Comparison of ENCODE assay signal across 27 cellular contexts in genomic region chr14:49783394-49784010, GRCh38.
"Had no signal": no experiment of that assay in that cellular context is flagged by ENCODE, and none has a peak within 500 bp of the region (broad histone marks: within the 10 kb centered on the region; RNA-seq: fewer than 3 reads in every experiment).

No MANE protein-coding gene starts in this region.

- DNase-seq: colonic mucosa; effector CD8-positive, alpha-beta T cell; endodermal cell; foreskin fibroblast; gastrocnemius medialis; head of caudate nucleus; left cardiac atrium; left lung; mesenchymal stem cell; midbrain; naive thymus-derived CD4-positive, alpha-beta T cell; sigmoid colon; stimulated activated CD4-positive, alpha-beta T cell treated with anti-CD3 and anti-CD28 coated beads, Interleukin-15, amount 100 ng/mL, for 24 hours; stimulated activated CD4-positive, alpha-beta T cell treated with anti-CD3 and anti-CD28 coated beads, Interleukin-2, amount 100 ng/mL, for 48 hours; stimulated activated naive B cell treated with anti-CD40 and anti-IgM and Interleukin-4, amounts not matched to agents 10 μg/mL and 1 μg/mL and 100 μg/mL, for 72 hours; upper lobe of left lung had no signal

- H3K9me3 Mint-ChIP-seq: dendritic cell treated with granulocyte-macrophage colony-stimulating factor and Interleukin-4, amounts not matched to agents 40 ng/mL and 50 ng/mL, for 4 days; endodermal cell; naive thymus-derived CD4-positive, alpha-beta T cell; nephron; neural progenitor cell; stimulated activated naive B cell treated with anti-CD40 and anti-IgM and Interleukin-4, amounts not matched to agents 10 μg/mL and 1 μg/mL and 100 μg/mL, for 72 hours; stimulated activated naive CD8-positive, alpha-beta T cell treated with anti-CD3 and anti-CD28 coated beads, Interleukin-15, Interleukin-2, amounts not matched to agents 100 ng/mL and 50 ng/mL, for 24 hours had no signal

- H3K4me2 ChIP-seq: neural progenitor cell had no signal

- H3K27me3 ChIP-seq: colonic mucosa, gastrocnemius medialis, left lung, neural progenitor cell, sigmoid colon, tibial nerve, upper lobe of left lung had no signal

- ATAC-seq: esophagus mucosa; gastrocnemius medialis; left cardiac atrium; left lung; naive thymus-derived CD4-positive, alpha-beta T cell; stimulated activated naive B cell treated with anti-CD40 and anti-IgM and Interleukin-4, amounts not matched to agents 10 μg/mL and 1 μg/mL and 100 μg/mL, for 72 hours had no signal

- H3K27ac ChIP-seq: colonic mucosa, epithelial cell of prostate, gastrocnemius medialis, left lung, neural progenitor cell, parathyroid adenoma, sigmoid colon, thoracic aorta, tibial nerve, upper lobe of left lung had no signal

- H3K9ac ChIP-seq: neural progenitor cell, parathyroid adenoma had no signal

- H3K4me3 Mint-ChIP-seq: dendritic cell treated with granulocyte-macrophage colony-stimulating factor and Interleukin-4, amounts not matched to agents 40 ng/mL and 50 ng/mL, for 4 days; endodermal cell; naive thymus-derived CD4-positive, alpha-beta T cell; nephron; neural progenitor cell; stimulated activated naive B cell treated with anti-CD40 and anti-IgM and Interleukin-4, amounts not matched to agents 10 μg/mL and 1 μg/mL and 100 μg/mL, for 72 hours; stimulated activated naive CD8-positive, alpha-beta T cell treated with anti-CD3 and anti-CD28 coated beads, Interleukin-15, Interleukin-2, amounts not matched to agents 100 ng/mL and 50 ng/mL, for 24 hours had no signal

- H3K27ac Mint-ChIP-seq: dendritic cell treated with granulocyte-macrophage colony-stimulating factor and Interleukin-4, amounts not matched to agents 40 ng/mL and 50 ng/mL, for 4 days; endodermal cell; nephron; neural progenitor cell; progenitor cell of endocrine pancreas; stimulated activated naive B cell treated with anti-CD40 and anti-IgM and Interleukin-4, amounts not matched to agents 10 μg/mL and 1 μg/mL and 100 μg/mL, for 72 hours; stimulated activated naive CD8-positive, alpha-beta T cell treated with anti-CD3 and anti-CD28 coated beads, Interleukin-15, Interleukin-2, amounts not matched to agents 100 ng/mL and 50 ng/mL, for 24 hours had no signal

- H3K4me1 Mint-ChIP-seq: endodermal cell, nephron, neural progenitor cell had no signal

- H2AFZ ChIP-seq: neural progenitor cell, parathyroid adenoma had no signal

- H3K4me1 ChIP-seq: colonic mucosa, gastrocnemius medialis, left lung, neural progenitor cell, parathyroid adenoma, sigmoid colon, tibial nerve, upper lobe of left lung had no signal

- H3K4me3 ChIP-seq: colonic mucosa, gastrocnemius medialis, left lung, neural progenitor cell, sigmoid colon, thoracic aorta, tibial nerve, upper lobe of left lung had no signal

- H3K9me3 ChIP-seq: colonic mucosa, gastrocnemius medialis, left lung, sigmoid colon, thoracic aorta, tibial nerve, upper lobe of left lung had no signal

- H3K79me2 ChIP-seq: parathyroid adenoma had no signal

- FAIRE-seq: urothelium cell line had no signal

- H3K27me3 Mint-ChIP-seq: dendritic cell treated with granulocyte-macrophage colony-stimulating factor and Interleukin-4, amounts not matched to agents 40 ng/mL and 50 ng/mL, for 4 days; naive thymus-derived CD4-positive, alpha-beta T cell; progenitor cell of endocrine pancreas; stimulated activated naive B cell treated with anti-CD40 and anti-IgM and Interleukin-4, amounts not matched to agents 10 μg/mL and 1 μg/mL and 100 μg/mL, for 72 hours; stimulated activated naive CD8-positive, alpha-beta T cell treated with anti-CD3 and anti-CD28 coated beads, Interleukin-15, Interleukin-2, amounts not matched to agents 100 ng/mL and 50 ng/mL, for 24 hours had no signal
